Comparison of ENCODE assay signal across 8 cellular contexts in the genomic region with DNA sequence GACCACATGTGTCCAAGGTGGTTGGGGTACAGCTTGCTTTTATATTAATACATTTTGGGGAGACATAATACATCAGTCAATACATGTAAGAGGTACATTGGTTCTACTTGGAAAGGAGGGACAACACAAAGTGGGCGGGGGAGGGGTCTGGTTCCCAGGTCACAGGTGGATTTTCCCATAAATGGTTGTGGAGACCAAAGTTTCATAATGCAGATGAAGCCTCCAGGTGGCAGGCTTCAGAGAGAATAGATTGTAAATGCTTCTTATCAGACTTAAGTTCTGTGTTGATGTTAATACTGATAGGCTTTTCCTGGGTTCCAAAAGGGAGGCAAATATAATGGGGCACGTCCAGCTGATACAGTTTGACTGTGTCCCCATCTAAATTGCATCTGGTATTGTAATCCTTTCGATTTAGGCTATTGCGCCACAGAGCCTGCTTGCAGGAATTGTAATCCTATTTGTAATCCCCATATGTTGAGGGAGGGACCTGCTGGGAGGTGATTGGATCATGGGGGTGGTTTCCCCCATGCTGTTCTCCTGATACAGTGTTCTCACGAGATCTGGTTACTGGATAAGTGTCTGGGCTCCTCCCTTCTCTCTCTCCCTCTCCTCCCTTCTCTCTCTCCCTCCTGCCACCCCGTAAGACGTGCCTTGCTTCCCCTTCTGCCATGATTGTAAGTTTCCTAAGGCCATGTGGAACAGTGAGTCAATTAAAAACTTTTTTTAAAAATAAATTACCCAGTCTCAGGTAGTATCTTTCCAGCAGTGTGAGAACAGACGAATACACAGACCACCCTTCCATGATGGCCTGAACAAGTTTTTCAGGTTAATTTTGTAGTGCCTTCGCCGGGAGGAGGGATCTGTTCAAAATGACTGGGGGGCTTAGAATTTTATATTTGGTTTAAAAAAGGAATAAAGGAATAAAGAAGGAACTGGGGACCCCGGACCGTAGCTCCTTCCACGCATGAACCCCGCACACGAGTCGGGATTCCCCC. TPM values are rescaled to one million over a fixed set of nuclear protein-coding genes. Genes with fewer than 3 reads are reported as not detected.
DNase-seq lines count a peak whose midpoint lies in the region; ATAC-seq and TF ChIP-seq lines count a peak whose summit lies in the region.

No MANE protein-coding gene starts in this region.

- H3K36me3 ChIP-seq in iPS-20b (ENCODE audit: insufficient read depth, low read depth, low read length): peaks cover 3% of the 10 kb centered on the region
- H3K36me3 ChIP-seq in stomach: no peaks in the 10 kb centered on the region

- no peaks in the 10 kb centered on the region for H3K9me3 Mint-ChIP-seq in activated naive CD8-positive, alpha-beta T cell treated with anti-CD3 and anti-CD28 coated beads for 36 hours

- ATAC-seq in HG02852 (IDR thresholded peaks at IDR 0.05; ENCODE audit: unreplicated experiment) (no peak), HG03135 (IDR thresholded peaks at IDR 0.05; ENCODE audit: unreplicated experiment) (no peak)

- no peak for TF ChIP-seq POLR2A in stomach (IDR thresholded peaks at IDR 0.05)

- peak; percentile 46 to 54 for DNase-seq in SHP77 (lab: John Stamatoyannopoulos, UW)
- no peak for DNase-seq in SHP77 treated with DMSO at 0.1 percent for 48 hours (lab: John Stamatoyannopoulos, UW)
- peak; percentile 27 for DNase-seq in NCI-H1105 (lab: John Stamatoyannopoulos, UW)
- no peak for DNase-seq in activated naive CD8-positive, alpha-beta T cell treated with anti-CD3 and anti-CD28 coated beads for 36 hours
- DNase-seq in stomach: no peak

- peak in 1 of 7 experiments; percentile 8 for TF ChIP-seq CTCF in stomach (IDR thresholded peaks at IDR 0.05)

- H3K9ac ChIP-seq in iPS-20b (ENCODE audit: low read depth, low read length): peak overlapping the region; percentile 85; the same call in 1 of the 2 replicates

- H3K27me3 ChIP-seq in iPS-20b (ENCODE audit: insufficient read depth, low read length) (peaks cover 6% of the 10 kb centered on the region; the same call in 1 of the 2 replicates), stomach (no peaks in the 10 kb centered on the region)

- no peak for TF ChIP-seq EP300 in stomach (IDR thresholded peaks at IDR 0.05)

- H3K27ac ChIP-seq in iPS-20b (ENCODE audit: low read length) (no peak overlapping the region), stomach (peak overlapping the region in 3 of 5 donors; percentile 67 to 82 (median 74))

- 18 to 25% (median 22%) methylated on average over 16 of the region's 16 CpGs for WGBS in stomach, 5 donors

- H3K27me3 Mint-ChIP-seq in activated naive CD8-positive, alpha-beta T cell treated with anti-CD3 and anti-CD28 coated beads for 36 hours: peaks cover 66% of the 10 kb centered on the region

- H3K4me3 Mint-ChIP-seq in activated naive CD8-positive, alpha-beta T cell treated with anti-CD3 and anti-CD28 coated beads for 36 hours: peak overlapping the region; percentile 75

- H3K4me1 ChIP-seq in iPS-20b (ENCODE audit: insufficient read depth, low read length) (no peaks in the 10 kb centered on the region; the same call in 1 of the 2 replicates), stomach (peaks cover 4 to 17% (median 14%) of the 10 kb centered on the region in 4 donors)

- H3K4me1 Mint-ChIP-seq in activated naive CD8-positive, alpha-beta T cell treated with anti-CD3 and anti-CD28 coated beads for 36 hours: peaks cover 14% of the 10 kb centered on the region

- intact Hi-C loops in stomach (cut with DNase I; ENCODE audit: low total_unique reads): no loop called here

- H3K9me3 ChIP-seq in iPS-20b (ENCODE audit: insufficient read depth, low read depth, low read length) (peaks cover 4% of the 10 kb centered on the region), stomach (no peaks in the 10 kb centered on the region)

- H3K4me3 ChIP-seq in iPS-20b (ENCODE audit: low read length) (peak overlapping the region; percentile 89), stomach (peak overlapping the region; percentile 67 to 82 (median 76))

- no peak overlapping the region for H3K27ac Mint-ChIP-seq in activated naive CD8-positive, alpha-beta T cell treated with anti-CD3 and anti-CD28 coated beads for 36 hours

- H3K36me3 Mint-ChIP-seq in activated naive CD8-positive, alpha-beta T cell treated with anti-CD3 and anti-CD28 coated beads for 36 hours: peaks cover 1% of the 10 kb centered on the region

RNA-seq across cellular contexts. Expression of gene ZNF823, which starts 44.9 kb away (rescaled TPM):
- 1 to 10 TPM; 2.2 to 3.6 TPM for total RNA-seq in activated naive CD8-positive, alpha-beta T cell treated with anti-CD3 and anti-CD28 coated beads for 36 hours
- total RNA-seq in stomach: 10 to 100 TPM in 1 of 5 donors, 1 to 10 TPM in 4; 1.2 to 19.3 (median 5.8) TPM
- polyA plus RNA-seq in stomach: 1 to 10 TPM; 3.1 to 4.6 (median 4.3) TPM

Comparison
In these comparisons a context has a peak if more than half of its experiments do, and no peak if none do; other contexts are left out.
1. DNase-seq: peak in SHP77 (2 of 2) and NCI-H1105 (single experiment); none in SHP77 treated with DMSO at 0.1 percent for 48 hours (single experiment), activated naive CD8-positive, alpha-beta T cell treated with anti-CD3 and anti-CD28 coated beads for 36 hours (single experiment) and stomach (single experiment).